Comparison of ENCODE assay signal across 15 cellular contexts in the genomic region with DNA sequence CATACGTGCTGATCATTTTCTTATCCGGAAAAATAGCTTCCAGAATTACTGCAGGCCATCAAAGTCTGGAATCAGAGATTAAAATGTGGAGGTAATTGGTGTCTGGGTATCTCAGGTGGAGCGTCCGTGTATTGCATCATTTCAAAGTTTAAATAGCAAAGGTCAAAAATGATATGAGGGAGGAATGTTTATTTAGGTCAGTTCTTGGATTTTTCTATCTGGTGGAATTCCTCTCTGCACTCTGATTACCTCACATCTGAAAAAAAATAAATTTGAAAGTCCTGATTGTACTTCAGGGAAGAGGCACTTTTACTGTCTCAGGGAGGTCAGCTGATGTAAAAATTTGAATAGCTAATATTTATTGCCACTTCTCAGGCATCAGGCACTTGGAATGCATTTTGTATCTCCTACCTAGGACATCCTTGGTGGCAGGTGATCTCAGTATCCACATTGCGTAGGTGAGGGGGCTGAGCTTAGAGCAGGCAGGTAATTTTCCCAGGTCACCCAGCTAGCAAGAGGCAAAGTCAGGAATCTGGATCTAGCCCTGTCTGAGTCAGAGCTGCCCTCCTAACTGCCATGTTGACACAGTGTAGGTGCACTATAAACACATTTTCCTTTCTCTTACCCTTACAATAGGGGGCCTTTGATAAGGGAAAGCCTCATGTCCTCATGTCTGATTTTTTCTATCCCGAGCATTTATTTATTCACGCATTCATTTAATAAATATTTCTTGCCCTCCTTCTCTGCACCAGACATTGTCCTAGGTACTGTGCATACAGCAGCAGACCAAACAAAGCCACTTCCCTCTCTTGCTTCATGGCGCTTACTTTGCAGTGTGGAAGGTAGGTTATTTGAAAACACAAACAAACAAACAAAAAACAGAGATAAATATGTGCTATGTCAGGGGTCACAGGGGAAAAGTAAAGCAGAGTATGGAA.
DNase-seq lines count a peak whose midpoint lies in the region; ATAC-seq, FAIRE-seq and TF ChIP-seq lines count a peak whose summit lies in the region.
"Had no signal": no experiment of that assay in that cellular context is flagged by ENCODE, and none has a peak within 500 bp of the region (broad histone marks: within the 10 kb centered on the region; RNA-seq: fewer than 3 reads in every experiment).

No MANE protein-coding gene starts in this region.

- no peak for TF ChIP-seq POLR2A in H1 (IDR thresholded peaks at IDR 0.05; ENCODE audit: control extremely low read depth in 1 of 2, low read depth in 2 of 2, low read length in 2 of 2)
- peak; percentile 16 for TF ChIP-seq POLR2A in right lobe of liver (IDR thresholded peaks at IDR 0.05)

- no peaks in the 10 kb centered on the region for H3K9me3 ChIP-seq in H1 (ENCODE audit: insufficient read depth in 2 of 2, low read depth in 1 of 2, low read length in 1 of 2)
- no peaks in the 10 kb centered on the region for H3K9me3 ChIP-seq in right lobe of liver
- H3K9me3 ChIP-seq: HAP-1 had no signal

- no peaks in the 10 kb centered on the region for H3K23me2 ChIP-seq in H1 (ENCODE audit: low read depth, low read length)

- 0 out of 2 replicates have a peak overlapping the region, but pooled peaks have one; percentile 14 for H4K8ac ChIP-seq in H1 (ENCODE audit: extremely low read depth, insufficient read depth, low read length)

- no peak overlapping the region for H2BK120ac ChIP-seq in H1 (replicated peaks; ENCODE audit: low read depth, low read length)

- H3K4ac ChIP-seq in H1 (replicated peaks; ENCODE audit: insufficient read length, low read depth, low read length): no peak overlapping the region

- H3K14ac ChIP-seq in H1 (ENCODE audit: insufficient read length): no peak overlapping the region

- peak; percentile 55 to 69 (median 61) for ATAC-seq in right lobe of liver
- ATAC-seq in GM19452 (IDR thresholded peaks at IDR 0.05; ENCODE audit: unreplicated experiment): no peak
- no peak for ATAC-seq in HG03571 (IDR thresholded peaks at IDR 0.05; ENCODE audit: unreplicated experiment)
- ATAC-seq: CD8-positive, alpha-beta T cell had no signal

- no peak overlapping the region for H3K9ac ChIP-seq in H1 (replicated peaks in 1 of 4; ENCODE audit: extremely low read depth in 1 of 4, low read depth in 3 of 4, low read length in 3 of 4)
- H3K9ac ChIP-seq: KMS-11 had no signal

- 87% methylated on average over 8 of the region's 8 CpGs; no CpG with 5 or more reads in 1 of the 2 experiments for WGBS in H1 (ENCODE audit: extremely low coverage in 1 of 2, insufficient coverage in 1 of 2, insufficient read length in 1 of 2, insufficient replicate concordance in 2 of 2, low coverage in 1 of 2, low lambda C conversion rate in 2 of 2, missing lambda C conversion rate in 1 of 2), 2 experiments
- 22% methylated on average over 8 of the region's 8 CpGs for WGBS in right lobe of liver (ENCODE audit: insufficient coverage, low coverage, low lambda C conversion rate, missing lambda C conversion rate)

- H2BK20ac ChIP-seq in H1 (ENCODE audit: low read length): no peak overlapping the region

- no peaks in the 10 kb centered on the region for H3K27me3 ChIP-seq in H1 (replicated peaks in 1 of 4; ENCODE audit: control insufficient read depth in 3 of 4, extremely low read depth in 1 of 4, insufficient read depth in 3 of 4, low read length in 3 of 4)
- no peaks in the 10 kb centered on the region for H3K27me3 ChIP-seq in right lobe of liver

- FAIRE-seq in H1 (lab: Jason Lieb, UNC): no peak
- FAIRE-seq: GM12892 had no signal

- intact Hi-C loops in right lobe of liver (cut with DNase I): no loop called here

- H3K23ac ChIP-seq in H1 (ENCODE audit: insufficient read length): no peak overlapping the region

- no peak overlapping the region for H4K91ac ChIP-seq in H1 (replicated peaks; ENCODE audit: insufficient read length, low read length)

- no peak overlapping the region for H2BK12ac ChIP-seq in H1 (ENCODE audit: low read depth, low read length)

- no peak for TF ChIP-seq RAD21 in H1 (IDR thresholded peaks at IDR 0.05 in 1 of 2, conservative IDR thresholded peaks at IDR 0.05 in 1 of 2; ENCODE audit: low read depth in 2 of 2, low read length in 2 of 2)

- H3K4me1 ChIP-seq in H1 (replicated peaks in 1 of 4; ENCODE audit: control insufficient read depth in 3 of 4, insufficient read depth in 4 of 4, low read length in 3 of 4) (no peaks in the 10 kb centered on the region), right lobe of liver (peaks cover 0 to 49% (median 16%) of the 10 kb centered on the region in 4 donors)
- H3K4me1 ChIP-seq: HAP-1 had no signal

- POLR2A ChIA-PET in H1 (lab: Charles Lee; ENCODE audit: partially characterized antibody): no interaction called here

- H2AFZ ChIP-seq in H1 (ENCODE audit: low read length): no peak overlapping the region

- H3K79me1 ChIP-seq in H1 (ENCODE audit: low read depth, low read length): no peaks in the 10 kb centered on the region

- H2BK15ac ChIP-seq in H1 (ENCODE audit: low read length): no peak overlapping the region

- no peak overlapping the region for H3K4me2 ChIP-seq in H1 (ENCODE audit: insufficient read depth in 1 of 2, low read depth in 2 of 2, low read length in 2 of 2)
- H3K4me2 ChIP-seq: KMS-11 had no signal

- H4K20me1 ChIP-seq in H1 (replicated peaks in 1 of 2; ENCODE audit: control insufficient read depth in 1 of 2, insufficient read depth in 2 of 2, low read length in 2 of 2): no peaks in the 10 kb centered on the region

- H3K4me3 ChIP-seq in H1 (ENCODE audit: extremely low read depth in 1 of 4, insufficient read depth in 2 of 4, low read depth in 3 of 4, low read length in 4 of 4) (no peak overlapping the region), right lobe of liver (peak overlapping the region in 1 of 3 donors; percentile 23)
- H3K4me3 ChIP-seq: HAP-1 had no signal

- H3K79me2 ChIP-seq in H1 (ENCODE audit: control insufficient read depth in 1 of 2, insufficient read depth in 2 of 2, low read length in 2 of 2): no peaks in the 10 kb centered on the region

- H3K27ac ChIP-seq in H1 (ENCODE audit: low read depth, low read length) (no peak overlapping the region), right lobe of liver (peak overlapping the region; percentile 67 to 77 (median 77))
- H3K27ac ChIP-seq: HL-60, KMS-11 had no signal

- TF ChIP-seq EP300 in H1 (IDR thresholded peaks at IDR 0.05; ENCODE audit: borderline replicate concordance in 1 of 2, low read depth in 2 of 2, low read length in 2 of 2): no peak

- TF ChIP-seq CTCF in H1 (IDR thresholded peaks at IDR 0.05; ENCODE audit: control extremely low read depth in 1 of 3, insufficient read depth in 1 of 3, low read depth in 1 of 3, low read length in 3 of 3) (no peak), right lobe of liver (IDR thresholded peaks at IDR 0.05) (no peak)

- no peak overlapping the region for H2AK5ac ChIP-seq in H1 (ENCODE audit: low read depth, low read length)

- H2BK5ac ChIP-seq in H1 (ENCODE audit: low read depth, low read length): no peak overlapping the region

- CTCF ChIA-PET in H1 (lab: Charles Lee; ENCODE audit: partially characterized antibody): no interaction called here

- DNase-seq in HuH-7 (ENCODE audit: low spot score) (peak; percentile 11), H1 (ENCODE audit: low read depth in 1 of 2, low spot score in 2 of 2) (no peak), right lobe of liver (peak in 2 of 3 donors; percentile 44 to 50), SHP77 treated with DMSO at 0.1 percent for 48 hours (lab: John Stamatoyannopoulos, UW) (no peak)
- DNase-seq: CD8-positive, alpha-beta T cell; COR-L47; DND-41; GDM1; GOT3 had no signal

- H3K56ac ChIP-seq in H1 (replicated peaks; ENCODE audit: insufficient read length, low read depth, low read length): no peak overlapping the region

- H3K18ac ChIP-seq in H1 (ENCODE audit: extremely low read depth, low read length): no peak overlapping the region

- no peaks in the 10 kb centered on the region for H3K36me3 ChIP-seq in H1 (ENCODE audit: control insufficient read depth in 2 of 4, insufficient read depth in 4 of 4, low read length in 3 of 4)
- no peaks in the 10 kb centered on the region for H3K36me3 ChIP-seq in right lobe of liver
- H3K36me3 ChIP-seq: HAP-1 had no signal

- no peak overlapping the region for H4K5ac ChIP-seq in H1 (ENCODE audit: insufficient read length, low read depth, low read length)

TF ChIP-seq in H1, 55 proteins besides CTCF, POLR2A, EP300 and RAD21:
- TF ChIP-seq CHD1 (IDR thresholded peaks at IDR 0.05; ENCODE audit: low read depth, low read length): no peak
- TF ChIP-seq, protein P1, sequence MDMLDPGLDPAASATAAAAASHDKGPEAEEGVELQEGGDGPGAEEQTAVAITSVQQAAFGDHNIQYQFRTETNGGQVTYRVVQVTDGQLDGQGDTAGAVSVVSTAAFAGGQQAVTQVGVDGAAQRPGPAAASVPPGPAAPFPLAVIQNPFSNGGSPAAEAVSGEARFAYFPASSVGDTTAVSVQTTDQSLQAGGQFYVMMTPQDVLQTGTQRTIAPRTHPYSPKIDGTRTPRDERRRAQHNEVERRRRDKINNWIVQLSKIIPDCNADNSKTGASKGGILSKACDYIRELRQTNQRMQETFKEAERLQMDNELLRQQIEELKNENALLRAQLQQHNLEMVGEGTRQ (IDR thresholded peaks at IDR 0.05; ENCODE audit: low read length): no peak
- TF ChIP-seq KDM4A (IDR thresholded peaks at IDR 0.05; ENCODE audit: low read depth, low read length, severe bottlenecking): no peak
- TF ChIP-seq, protein P2, sequence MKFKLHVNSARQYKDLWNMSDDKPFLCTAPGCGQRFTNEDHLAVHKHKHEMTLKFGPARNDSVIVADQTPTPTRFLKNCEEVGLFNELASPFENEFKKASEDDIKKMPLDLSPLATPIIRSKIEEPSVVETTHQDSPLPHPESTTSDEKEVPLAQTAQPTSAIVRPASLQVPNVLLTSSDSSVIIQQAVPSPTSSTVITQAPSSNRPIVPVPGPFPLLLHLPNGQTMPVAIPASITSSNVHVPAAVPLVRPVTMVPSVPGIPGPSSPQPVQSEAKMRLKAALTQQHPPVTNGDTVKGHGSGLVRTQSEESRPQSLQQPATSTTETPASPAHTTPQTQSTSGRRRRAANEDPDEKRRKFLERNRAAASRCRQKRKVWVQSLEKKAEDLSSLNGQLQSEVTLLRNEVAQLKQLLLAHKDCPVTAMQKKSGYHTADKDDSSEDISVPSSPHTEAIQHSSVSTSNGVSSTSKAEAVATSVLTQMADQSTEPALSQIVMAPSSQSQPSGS (IDR thresholded peaks at IDR 0.05; ENCODE audit: low read length): no peak
- no peak for TF ChIP-seq HDAC6 (IDR thresholded peaks at IDR 0.05; ENCODE audit: low read depth, low read length)
- TF ChIP-seq, protein P3, sequence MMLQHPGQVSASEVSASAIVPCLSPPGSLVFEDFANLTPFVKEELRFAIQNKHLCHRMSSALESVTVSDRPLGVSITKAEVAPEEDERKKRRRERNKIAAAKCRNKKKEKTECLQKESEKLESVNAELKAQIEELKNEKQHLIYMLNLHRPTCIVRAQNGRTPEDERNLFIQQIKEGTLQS (IDR thresholded peaks at IDR 0.05; ENCODE audit: insufficient read depth, low read depth, low read length): no peak

Comparison
In these comparisons a context has a peak if more than half of its experiments do, and no peak if none do; other contexts are left out.
1. DNase-seq: peak in HuH-7 (single experiment) and right lobe of liver (2 of 3); none in H1 (0 of 2) and SHP77 treated with DMSO at 0.1 percent for 48 hours (single experiment).
2. ATAC-seq: peak in right lobe of liver (4 of 4); none in GM19452 (single experiment) and HG03571 (single experiment).